ENCODE assay signal across 13 cellular contexts in the genomic region with DNA sequence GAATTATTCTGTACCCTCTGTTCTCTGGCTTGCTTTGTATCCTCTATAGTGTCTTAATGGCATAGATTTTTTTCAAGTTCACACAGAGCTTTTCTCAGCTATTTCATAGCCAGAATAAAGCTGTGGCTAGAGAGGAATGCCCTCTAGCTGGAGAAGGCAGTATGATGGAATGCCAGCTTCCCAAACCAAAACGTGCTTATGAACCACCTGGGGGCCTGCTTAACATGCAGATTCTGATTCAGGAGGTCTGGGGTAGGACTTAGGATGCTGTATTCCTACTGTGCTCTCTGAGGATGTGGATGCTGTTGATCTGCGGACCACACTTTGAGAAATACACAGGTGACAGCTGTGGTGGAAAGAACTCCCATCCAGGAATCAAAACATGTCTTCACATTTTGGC. TPM values are rescaled to one million over a fixed set of nuclear protein-coding genes. Genes with fewer than 3 reads are reported as not detected.
DNase-seq lines count a peak whose midpoint lies in the region; ATAC-seq and TF ChIP-seq lines count a peak whose summit lies in the region.
"Had no signal": no experiment of that assay in that cellular context is flagged by ENCODE, and none has a peak within 500 bp of the region (broad histone marks: within the 10 kb centered on the region; RNA-seq: fewer than 3 reads in every experiment).

No MANE protein-coding gene starts in this region.

- no peaks in the 10 kb centered on the region for H3K79me2 ChIP-seq in mammary epithelial cell (ENCODE audit: insufficient read depth, low read length)

- no peak overlapping the region for H3K4me3 Mint-ChIP-seq in MCF 10A (ENCODE audit: unreplicated experiment)
- H3K4me3 Mint-ChIP-seq in activated CD4-positive, alpha-beta T cell treated with anti-CD3 and anti-CD28 coated beads, Interleukin-2, amount 10 ng/mL, durations not matched to agents 7 days and 5 days: no peak overlapping the region

- TF ChIP-seq EP300 in ovary (IDR thresholded peaks at IDR 0.05): no peak

- TF ChIP-seq POLR2A in ovary (IDR thresholded peaks at IDR 0.05): no peak

- dilution Hi-C loops in mammary epithelial cell (cut with HindIII; ENCODE audit: low sequenced_read_pairs): no loop called here

- H3K36me3 Mint-ChIP-seq in MCF 10A (ENCODE audit: insufficient read depth, unreplicated experiment): no peaks in the 10 kb centered on the region
- no peaks in the 10 kb centered on the region for H3K36me3 Mint-ChIP-seq in activated CD4-positive, alpha-beta T cell treated with anti-CD3 and anti-CD28 coated beads, Interleukin-2, amount 10 ng/mL, durations not matched to agents 7 days and 5 days (ENCODE audit: low read depth)
- H3K36me3 Mint-ChIP-seq: activated naive CD4-positive, alpha-beta T cell treated with anti-CD3 and anti-CD28 coated beads, Interleukin-2, amount 50 U/mL, for 72 hours had no signal

- DNase-seq in MCF 10A (ENCODE audit: unreplicated experiment) (no peak), mammary epithelial cell (no peak), fibroblast of pulmonary artery (ENCODE audit: low read depth) (no peak), ovary (no peak), ecto neural progenitor cell (ENCODE audit: low spot score) (no peak)
- no peak for DNase-seq in activated CD8-positive, alpha-beta memory T cell treated with anti-CD3 and anti-CD28 coated beads, Interleukin-2, amount 50 U/mL, for 4 hours
- no peak for DNase-seq in activated CD4-positive, alpha-beta T cell treated with anti-CD3 and anti-CD28 coated beads, Interleukin-2, amount 10 ng/mL, durations not matched to agents 7 days and 5 days
- DNase-seq: cortex of kidney; foreskin melanocyte; stimulated activated CD8-positive, alpha-beta memory T cell treated with anti-CD3 and anti-CD28 coated beads, Interleukin-4, amount 100 ng/mL, for 48 hours had no signal

- peak; percentile 12 for TF ChIP-seq CTCF in MCF 10A (IDR thresholded peaks at IDR 0.05; ENCODE audit: unreplicated experiment)
- TF ChIP-seq CTCF in mammary epithelial cell (conservative IDR thresholded peaks at IDR 0.05 in 1 of 2, IDR thresholded peaks at IDR 0.05 in 1 of 2; ENCODE audit: extremely low read depth in 1 of 2, insufficient read depth in 1 of 2, low read depth in 1 of 2, low read length in 2 of 2): peak in 1 of 2 donors; percentile 30
- peak; percentile 19 for TF ChIP-seq CTCF in fibroblast of pulmonary artery (IDR thresholded peaks at IDR 0.05; ENCODE audit: low read length, missing control alignments)
- TF ChIP-seq CTCF in ovary (IDR thresholded peaks at IDR 0.05): no peak

- H3K9me3 ChIP-seq in mammary epithelial cell (replicated peaks; ENCODE audit: insufficient read depth, low read length) (no peaks in the 10 kb centered on the region), ovary (no peaks in the 10 kb centered on the region)
- H3K9me3 ChIP-seq: tibial nerve had no signal

- H3K27ac ChIP-seq in mammary epithelial cell (ENCODE audit: insufficient read depth, low read depth, low read length) (no peak overlapping the region), ovary (no peak overlapping the region)
- H3K27ac ChIP-seq: tibial nerve had no signal

- intact Hi-C loops in MCF 10A (cut with micrococcal nuclease) (loop anchor here (1.0 to 5.0 kb wide), 6 partner anchors 52 to 335 kb away; no protein-coding TSS in a partner anchor), mammary epithelial cell (cut with micrococcal nuclease) (loop anchor here (1.0 kb wide), 3 partner anchors 95 to 335 kb away; no protein-coding TSS in a partner anchor), ovary (cut with DNase I) (loop anchor here (5.0 to 10.0 kb wide), 5 partner anchors 105 to 332 kb away; a partner anchor contains a TSS)

- H3K4me3 ChIP-seq in mammary epithelial cell (replicated peaks in 1 of 3; ENCODE audit: insufficient read depth in 1 of 3, low read depth in 2 of 3, low read length in 3 of 3) (no peak overlapping the region), fibroblast of pulmonary artery (replicated peaks; ENCODE audit: low read depth, low read length) (no peak overlapping the region), ovary (no peak overlapping the region)
- H3K4me3 ChIP-seq: tibial nerve had no signal

- peak; percentile 68 for ATAC-seq in SK-N-SH treated with all-trans-retinoic acid at 6 μM for 48 hours
- ATAC-seq: activated naive CD4-positive, alpha-beta T cell treated with anti-CD3 and anti-CD28 coated beads, Interleukin-2, amount 50 U/mL, for 72 hours had no signal

- H3K27me3 Mint-ChIP-seq in MCF 10A (ENCODE audit: insufficient read depth, unreplicated experiment): no peaks in the 10 kb centered on the region
- no peaks in the 10 kb centered on the region for H3K27me3 Mint-ChIP-seq in activated CD4-positive, alpha-beta T cell treated with anti-CD3 and anti-CD28 coated beads, Interleukin-2, amount 10 ng/mL, durations not matched to agents 7 days and 5 days

- H3K27ac Mint-ChIP-seq in MCF 10A (ENCODE audit: low read depth, unreplicated experiment): no peak overlapping the region
- no peak overlapping the region for H3K27ac Mint-ChIP-seq in activated CD4-positive, alpha-beta T cell treated with anti-CD3 and anti-CD28 coated beads, Interleukin-2, amount 10 ng/mL, durations not matched to agents 7 days and 5 days
- H3K27ac Mint-ChIP-seq: activated naive CD4-positive, alpha-beta T cell treated with anti-CD3 and anti-CD28 coated beads, Interleukin-2, amount 50 U/mL, for 72 hours had no signal

- H3K4me1 ChIP-seq in mammary epithelial cell (ENCODE audit: insufficient read depth, low read length): no peaks in the 10 kb centered on the region
- peaks cover 6% of the 10 kb centered on the region for H3K4me1 ChIP-seq in ovary (ENCODE audit: insufficient read depth)

- no peaks in the 10 kb centered on the region for H3K27me3 ChIP-seq in mammary epithelial cell (ENCODE audit: insufficient read depth, low read length)
- H3K27me3 ChIP-seq in ovary: no peaks in the 10 kb centered on the region
- H3K27me3 ChIP-seq: tibial nerve had no signal

- CTCF ChIA-PET in MCF 10A (lab: Yijun Ruan, JAX): interaction anchor here (0.6 to 15.3 kb wide), 23 partner anchors 11 to 937 kb away, joined by 3 to 156 read pairs (median 5); a partner anchor contains a TSS
- CTCF ChIA-PET in mammary epithelial cell (lab: Charles Lee; ENCODE audit: low non-redundant PET): interaction anchor here (0.5 to 0.7 kb wide), 2 partner anchors 156 to 1154 kb away, joined by 4 to 5 read pairs; no protein-coding TSS in a partner anchor
- CTCF ChIA-PET in activated CD4-positive, alpha-beta T cell treated with anti-CD3 and anti-CD28 coated beads, Interleukin-2, amount 10 ng/mL, durations not matched to agents 7 days and 5 days (lab: Charles Lee): no interaction called here

- H3K4me2 ChIP-seq in mammary epithelial cell (ENCODE audit: insufficient read depth, low read depth, low read length): no peak overlapping the region

- no peaks in the 10 kb centered on the region for H4K20me1 ChIP-seq in mammary epithelial cell (ENCODE audit: insufficient read depth, low read length)

- H3K9me3 Mint-ChIP-seq in MCF 10A (ENCODE audit: unreplicated experiment): no peaks in the 10 kb centered on the region
- H3K9me3 Mint-ChIP-seq in activated CD4-positive, alpha-beta T cell treated with anti-CD3 and anti-CD28 coated beads, Interleukin-2, amount 10 ng/mL, durations not matched to agents 7 days and 5 days: no peaks in the 10 kb centered on the region
- H3K9me3 Mint-ChIP-seq: activated naive CD4-positive, alpha-beta T cell treated with anti-CD3 and anti-CD28 coated beads, Interleukin-2, amount 50 U/mL, for 72 hours had no signal

- no peak overlapping the region for H3K9ac ChIP-seq in mammary epithelial cell (ENCODE audit: insufficient read depth, low read length)

- no peak overlapping the region for H2AFZ ChIP-seq in mammary epithelial cell (ENCODE audit: low read depth, low read length)

- WGBS in mammary epithelial cell (ENCODE audit: low coverage, missing lambda C conversion rate): 40% methylated on average over 2 of the region's 2 CpGs
- WGBS in ovary, 3 donors: 44 to 53% (median 45%) methylated on average over 2 of the region's 2 CpGs

- in situ Hi-C loops in mammary epithelial cell (cut with MboI; ENCODE audit: low sequenced_read_pairs in 2 of 2): loop anchor here (5.0 to 25.0 kb wide), 3 partner anchors 105 to 347 kb away; no protein-coding TSS in a partner anchor

- no peaks in the 10 kb centered on the region for H3K36me3 ChIP-seq in mammary epithelial cell (ENCODE audit: insufficient read depth, low read length)
- no peaks in the 10 kb centered on the region for H3K36me3 ChIP-seq in ovary
- H3K36me3 ChIP-seq: tibial nerve had no signal

- no peaks in the 10 kb centered on the region for H3K4me1 Mint-ChIP-seq in MCF 10A (ENCODE audit: insufficient read depth, unreplicated experiment)
- H3K4me1 Mint-ChIP-seq in activated CD4-positive, alpha-beta T cell treated with anti-CD3 and anti-CD28 coated beads, Interleukin-2, amount 10 ng/mL, durations not matched to agents 7 days and 5 days: no peaks in the 10 kb centered on the region

- BruUV-seq in MCF 10A (replicated peaks; lab: Mats Ljungman, UMichigan) (no TSS peak), mammary epithelial cell (replicated peaks; lab: Mats Ljungman, UMichigan) (no TSS peak)

- POLR2A ChIA-PET in MCF 10A (lab: Yijun Ruan, JAX): interaction anchor here (0.5 to 1.2 kb wide), 2 partner anchors 43 to 107 kb away, joined by 3 read pairs; no protein-coding TSS in a partner anchor
- POLR2A ChIA-PET in activated CD4-positive, alpha-beta T cell treated with anti-CD3 and anti-CD28 coated beads, Interleukin-2, amount 10 ng/mL, durations not matched to agents 7 days and 5 days (lab: Charles Lee): no interaction called here

TF ChIP-seq in SK-N-SH treated with all-trans-retinoic acid at 6 μM for 48 hours, 23 proteins besides CTCF, POLR2A, EP300 and RAD21:
- TF ChIP-seq ZFP3 (CRISPR knock-in tag; IDR thresholded peaks at IDR 0.05) (no peak), PPARA (CRISPR knock-in tag; IDR thresholded peaks at IDR 0.05; ENCODE audit: borderline replicate concordance) (no peak)
TF ChIP-seq in SK-N-SH treated with all-trans-retinoic acid at 6 μM for 48 hours: peak in this region for 0.

RNA-seq across cellular contexts. Expression of a gene that starts 49.9 kb away (rescaled TPM):
- total RNA-seq in MCF 10A (2022) (8.2 and 8.9 TPM in 2 replicates), mammary epithelial cell (1 to 10 TPM; 2.8 to 8.8 TPM), ovary (100 to 1,000 TPM in 5 of 7 donors, 10 to 100 TPM in 2; 77.9 to 219 (median 155) TPM)
- polyA plus RNA-seq in mammary epithelial cell (13.9 TPM), ovary (100 to 1,000 TPM; 159 to 606 TPM)
- 38.0 TPM for polyA minus RNA-seq in mammary epithelial cell
- total RNA-seq in activated CD4-positive, alpha-beta T cell treated with anti-CD3 and anti-CD28 coated beads, Interleukin-2, amount 10 ng/mL, durations not matched to agents 7 days and 5 days: not detected

Comparison
In these comparisons a context has a peak if more than half of its experiments do, and no peak if none do; other contexts are left out.
1. CTCF ChIP-seq: peak in MCF 10A (single experiment) and fibroblast of pulmonary artery (single experiment); none in ovary (0 of 3).